ENCODE assay signal across 17 cellular contexts in the genomic region with DNA sequence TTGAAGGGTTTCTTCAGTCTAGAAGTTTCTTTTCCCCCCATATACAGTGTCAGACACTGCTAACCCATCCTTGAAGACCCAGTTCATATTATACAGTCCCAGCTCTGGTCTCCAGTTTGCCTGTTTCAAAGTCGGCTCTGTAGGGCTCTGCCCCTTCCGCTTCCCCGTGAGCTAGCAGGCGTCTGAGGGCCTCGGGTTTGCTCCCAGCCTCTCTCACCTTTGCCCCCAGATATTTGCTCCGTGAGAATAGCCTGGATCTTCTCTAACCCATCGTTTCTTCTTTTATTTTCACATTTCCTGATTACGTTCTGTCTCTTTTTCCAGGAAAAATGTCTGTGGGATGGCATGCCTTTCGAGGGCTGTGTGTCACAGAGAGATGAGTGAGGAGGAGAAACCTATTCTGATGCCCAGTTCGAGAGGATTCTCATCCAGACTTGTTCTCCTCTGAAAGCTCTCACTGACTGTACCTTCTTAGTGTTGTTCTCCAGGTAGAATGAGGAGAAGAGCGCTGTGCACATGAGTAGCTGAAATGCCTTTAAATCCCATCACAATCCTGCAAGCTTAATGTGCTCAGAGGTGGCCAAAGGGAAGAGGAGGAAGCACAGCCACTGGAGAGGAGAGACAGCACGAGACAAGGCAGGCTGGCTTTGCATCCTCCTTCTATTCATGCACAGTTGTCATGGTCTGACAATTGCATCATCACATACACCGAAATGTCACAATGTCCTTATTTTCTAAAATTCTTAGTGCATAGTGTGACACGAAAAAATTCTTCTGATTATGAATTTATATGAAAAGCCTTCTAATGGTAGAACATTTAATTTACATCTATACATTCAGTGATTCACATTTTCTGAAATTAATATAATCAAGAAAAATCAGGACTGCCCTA.
DNase-seq lines count a peak whose midpoint lies in the region; ATAC-seq and TF ChIP-seq lines count a peak whose summit lies in the region.
"Had no signal": no experiment of that assay in that cellular context is flagged by ENCODE, and none has a peak within 500 bp of the region (broad histone marks: within the 10 kb centered on the region; RNA-seq: fewer than 3 reads in every experiment).

No MANE protein-coding gene starts in this region.

- H3K36me3 Mint-ChIP-seq in activated naive CD8-positive, alpha-beta T cell, result no peaks in the 10 kb centered on the region
- H3K36me3 Mint-ChIP-seq in activated naive CD8-positive, alpha-beta T cell treated with anti-CD3 and anti-CD28 coated beads, Interleukin-2, amount 50 U/mL, for 24 hours (ENCODE audit: low read depth), result no peaks in the 10 kb centered on the region
- peaks cover 2% of the 10 kb centered on the region for H3K36me3 Mint-ChIP-seq in progenitor cell of endocrine pancreas (ENCODE audit: insufficient read depth)
- H3K36me3 Mint-ChIP-seq: CD8-positive, alpha-beta T cell had no signal

- peaks cover 7% of the 10 kb centered on the region for H3K27me3 Mint-ChIP-seq in activated naive CD8-positive, alpha-beta T cell
- H3K27me3 Mint-ChIP-seq in activated naive CD8-positive, alpha-beta T cell treated with anti-CD3 and anti-CD28 coated beads, Interleukin-2, amount 50 U/mL, for 24 hours, result no peaks in the 10 kb centered on the region
- no peaks in the 10 kb centered on the region for H3K27me3 Mint-ChIP-seq in progenitor cell of endocrine pancreas

- no peak for ATAC-seq in activated naive CD8-positive, alpha-beta T cell treated with anti-CD3 and anti-CD28 coated beads, Interleukin-2, amount 50 U/mL, for 24 hours
- ATAC-seq: CD8-positive, alpha-beta T cell; GM23338 had no signal

- no peak for TF ChIP-seq CTCF in progenitor cell of endocrine pancreas (IDR thresholded peaks at IDR 0.05; ENCODE audit: unreplicated experiment)

- H3K9me3 Mint-ChIP-seq in activated naive CD8-positive, alpha-beta T cell (ENCODE audit: low read depth), result no peaks in the 10 kb centered on the region
- H3K9me3 Mint-ChIP-seq in activated naive CD8-positive, alpha-beta T cell treated with anti-CD3 and anti-CD28 coated beads, Interleukin-2, amount 50 U/mL, for 24 hours, result peaks cover 4% of the 10 kb centered on the region
- peaks cover 7% of the 10 kb centered on the region for H3K9me3 Mint-ChIP-seq in progenitor cell of endocrine pancreas (ENCODE audit: low read depth)

- H3K27me3 ChIP-seq in endocrine pancreas (ENCODE audit: control insufficient read depth, insufficient read depth, low read length), result no peaks in the 10 kb centered on the region
- H3K27me3 ChIP-seq: BLaER1 had no signal

- H3K27ac Mint-ChIP-seq in activated naive CD8-positive, alpha-beta T cell, result peak overlapping the region; percentile 1
- no peak overlapping the region for H3K27ac Mint-ChIP-seq in activated naive CD8-positive, alpha-beta T cell treated with anti-CD3 and anti-CD28 coated beads, Interleukin-2, amount 50 U/mL, for 24 hours
- H3K27ac Mint-ChIP-seq in progenitor cell of endocrine pancreas, result peak overlapping the region; percentile 84
- H3K27ac Mint-ChIP-seq: CD8-positive, alpha-beta T cell; GM23338 had no signal

- no peak for DNase-seq in activated naive CD8-positive, alpha-beta T cell treated with anti-CD3 and anti-CD28 coated beads, Interleukin-2, amount 50 U/mL, for 24 hours
- peak; percentile 26 for DNase-seq in OCI-M1 (lab: John Stamatoyannopoulos, UW)
- DNase-seq in progenitor cell of endocrine pancreas (ENCODE audit: low spot score, unreplicated experiment), result no peak
- no peak for DNase-seq in RPMI8226
- no peak for DNase-seq in stimulated activated CD4-positive, alpha-beta T cell treated with anti-CD3 and anti-CD28 coated beads, Interleukin-15, amount 100 ng/mL, for 24 hours
- DNase-seq in NCI-H2107 (lab: John Stamatoyannopoulos, UW), result no peak
- DNase-seq: CD8-positive, alpha-beta T cell; DND-41; Karpas-422; MM.1S; NCI-H1417 treated with DMSO at 0.1 percent for 48 hours; NCI-H1930; NCI-H510A had no signal

- H3K4me1 ChIP-seq in endocrine pancreas (ENCODE audit: control insufficient read depth, insufficient read depth, low read length), result peaks cover 30% of the 10 kb centered on the region
- H3K4me1 ChIP-seq: BLaER1 had no signal

- H3K4me1 Mint-ChIP-seq in activated naive CD8-positive, alpha-beta T cell (ENCODE audit: low read depth), result no peaks in the 10 kb centered on the region
- H3K4me1 Mint-ChIP-seq in activated naive CD8-positive, alpha-beta T cell treated with anti-CD3 and anti-CD28 coated beads, Interleukin-2, amount 50 U/mL, for 24 hours, result no peaks in the 10 kb centered on the region
- H3K4me1 Mint-ChIP-seq in progenitor cell of endocrine pancreas (ENCODE audit: low read depth), result peaks cover 79% of the 10 kb centered on the region

- no peaks in the 10 kb centered on the region for H3K9me3 ChIP-seq in endocrine pancreas (ENCODE audit: control insufficient read depth, low read length)
- H3K9me3 ChIP-seq: BLaER1 had no signal

- H3K36me3 ChIP-seq in endocrine pancreas (ENCODE audit: control insufficient read depth, insufficient read depth, low read length), result no peaks in the 10 kb centered on the region
- H3K36me3 ChIP-seq: BLaER1 had no signal

- H3K4me3 ChIP-seq in endocrine pancreas (ENCODE audit: control insufficient read depth, insufficient read depth, low read length), result no peak overlapping the region
- H3K4me3 ChIP-seq: BLaER1, GM23338 had no signal

- peak overlapping the region; percentile 19 for H3K9ac ChIP-seq in endocrine pancreas (ENCODE audit: control insufficient read depth, insufficient read depth, low read length)
- H3K9ac ChIP-seq: BLaER1 had no signal

- no peak overlapping the region for H3K4me3 Mint-ChIP-seq in activated naive CD8-positive, alpha-beta T cell
- H3K4me3 Mint-ChIP-seq in activated naive CD8-positive, alpha-beta T cell treated with anti-CD3 and anti-CD28 coated beads, Interleukin-2, amount 50 U/mL, for 24 hours, result no peak overlapping the region
- H3K4me3 Mint-ChIP-seq in progenitor cell of endocrine pancreas (ENCODE audit: low read depth), result no peak overlapping the region
- H3K4me3 Mint-ChIP-seq: CD8-positive, alpha-beta T cell; GM23338 had no signal
